10 cellular contexts compared by ENCODE assay signal in genomic region chr5:148790545-148791333, GRCh38. TPM values are rescaled to one million over a fixed set of nuclear protein-coding genes. Genes with fewer than 3 reads are reported as not detected.
A peak's percentile ranks its signal among the peaks of the same experiment; 100 is the strongest.
DNase-seq lines count a peak whose midpoint lies in the region; ATAC-seq, FAIRE-seq and TF ChIP-seq lines count a peak whose summit lies in the region.
"Had no signal": no experiment of that assay in that cellular context is flagged by ENCODE, and none has a peak within 500 bp of the region (broad histone marks: within the 10 kb centered on the region; RNA-seq: fewer than 3 reads in every experiment).

No MANE protein-coding gene starts in this region.

- H3K27ac ChIP-seq in prostate gland = no peak overlapping the region
- H3K27ac ChIP-seq in Peyer's patch = no peak overlapping the region

- TF ChIP-seq POLR2A in prostate gland (IDR thresholded peaks at IDR 0.05) = no peak
- no peak for TF ChIP-seq POLR2A in Peyer's patch (IDR thresholded peaks at IDR 0.05)

- H3K9me3 Mint-ChIP-seq in natural killer cell treated with Interleukin-12 subunit alpha and Interleukin-12 subunit beta and Interleukin-15 and Interleukin-18, amount 100 ng/mL, for 72 hours = no peaks in the 10 kb centered on the region
- H3K9me3 Mint-ChIP-seq in natural killer cell = no peaks in the 10 kb centered on the region
- H3K9me3 Mint-ChIP-seq: naive B cell had no signal

- WGBS in prostate gland = 66% methylated on average over 8 of the region's 8 CpGs

- H3K4me1 ChIP-seq in prostate gland (replicated peaks) (no peaks in the 10 kb centered on the region), Peyer's patch (no peaks in the 10 kb centered on the region)

- FAIRE-seq in RCC 7860 (lab: Jason Lieb, UNC) = no peak

- H3K27me3 ChIP-seq in prostate gland (replicated peaks; ENCODE audit: insufficient read depth) (no peaks in the 10 kb centered on the region), Peyer's patch (no peaks in the 10 kb centered on the region)

- H3K9me3 ChIP-seq in prostate gland = no peaks in the 10 kb centered on the region
- no peaks in the 10 kb centered on the region for H3K9me3 ChIP-seq in Peyer's patch

- no peaks in the 10 kb centered on the region for H3K36me3 Mint-ChIP-seq in natural killer cell treated with Interleukin-12 subunit alpha and Interleukin-12 subunit beta and Interleukin-15 and Interleukin-18, amount 100 ng/mL, for 72 hours
- no peaks in the 10 kb centered on the region for H3K36me3 Mint-ChIP-seq in natural killer cell
- H3K36me3 Mint-ChIP-seq: naive B cell had no signal

- H3K36me3 ChIP-seq in prostate gland (no peaks in the 10 kb centered on the region), Peyer's patch (no peaks in the 10 kb centered on the region)

- peaks cover 16 to 42% of the 10 kb centered on the region in 2 donors for H3K4me1 Mint-ChIP-seq in natural killer cell treated with Interleukin-12 subunit alpha and Interleukin-12 subunit beta and Interleukin-15 and Interleukin-18, amount 100 ng/mL, for 72 hours (ENCODE audit: low read depth in 2 of 2)
- H3K4me1 Mint-ChIP-seq in natural killer cell = peaks cover 4 to 6% of the 10 kb centered on the region in 2 donors

- H3K27me3 Mint-ChIP-seq in natural killer cell treated with Interleukin-12 subunit alpha and Interleukin-12 subunit beta and Interleukin-15 and Interleukin-18, amount 100 ng/mL, for 72 hours = peaks cover 8 to 18% of the 10 kb centered on the region in 2 donors
- H3K27me3 Mint-ChIP-seq in natural killer cell (ENCODE audit: low read depth in 2 of 2) = peaks cover 7 to 18% of the 10 kb centered on the region in 2 donors
- H3K27me3 Mint-ChIP-seq: naive B cell had no signal

- peak in 1 of 2 donors; percentile 3 for ATAC-seq in natural killer cell treated with Interleukin-12 subunit alpha and Interleukin-12 subunit beta and Interleukin-15 and Interleukin-18, amount 100 ng/mL, for 72 hours
- ATAC-seq in natural killer cell (no peak), HG02885 (IDR thresholded peaks at IDR 0.05; ENCODE audit: poor library complexity, unreplicated experiment) (peak; percentile 35)

- H3K27ac Mint-ChIP-seq in natural killer cell treated with Interleukin-12 subunit alpha and Interleukin-12 subunit beta and Interleukin-15 and Interleukin-18, amount 100 ng/mL, for 72 hours = peak overlapping the region in 1 of 2 donors; percentile 66
- H3K27ac Mint-ChIP-seq in natural killer cell = no peak overlapping the region
- H3K27ac Mint-ChIP-seq: naive B cell had no signal

- TF ChIP-seq CTCF in natural killer cell (IDR thresholded peaks at IDR 0.05) (no peak), prostate gland (IDR thresholded peaks at IDR 0.05) (no peak), Peyer's patch (IDR thresholded peaks at IDR 0.05) (no peak)

- peak overlapping the region; percentile 59 for H3K4me3 Mint-ChIP-seq in natural killer cell treated with Interleukin-12 subunit alpha and Interleukin-12 subunit beta and Interleukin-15 and Interleukin-18, amount 100 ng/mL, for 72 hours
- H3K4me3 Mint-ChIP-seq in natural killer cell = no peak overlapping the region
- H3K4me3 Mint-ChIP-seq: naive B cell had no signal

- no peak for DNase-seq in natural killer cell treated with Interleukin-12 subunit alpha and Interleukin-12 subunit beta and Interleukin-15 and Interleukin-18, amount 100 ng/mL, for 72 hours (ENCODE audit: low spot score)
- DNase-seq in natural killer cell (no peak), RCC 7860 (ENCODE audit: low spot score) (peak; percentile 42), NCI-H774 (lab: John Stamatoyannopoulos, UW) (no peak), prostate gland (ENCODE audit: low spot score) (no peak), Peyer's patch (no peak), NCI-H2107 treated with DMSO at 0.1 percent for 48 hours (lab: John Stamatoyannopoulos, UW; ENCODE audit: unreplicated experiment) (no peak)
- DNase-seq: naive B cell, NCI-H510A had no signal

- intact Hi-C loops in natural killer cell (cut with micrococcal nuclease) = no loop called here
- intact Hi-C loops in prostate gland (cut with DNase I) = no loop called here

- no peak overlapping the region for H3K4me3 ChIP-seq in prostate gland
- no peak overlapping the region for H3K4me3 ChIP-seq in Peyer's patch

RNA-seq across cellular contexts. Expression of gene ADRB2, which starts 35.7 kb away (rescaled TPM):
- total RNA-seq in natural killer cell treated with Interleukin-12 subunit alpha and Interleukin-12 subunit beta and Interleukin-15 and Interleukin-18, amount 100 ng/mL, for 72 hours = 1 to 10 TPM; 3.8 to 4.4 TPM
- total RNA-seq in natural killer cell (10 to 100 TPM; 47.1 to 78.9 (median 60.7) TPM), prostate gland (10 to 100 TPM in 1 of 2 donors, 1 to 10 TPM in 1; 6.8 to 29.0 TPM), Peyer's patch (1 to 10 TPM in 2 of 4 donors, under 1 TPM in 2; 0.53 to 7.4 (median 1.7) TPM)
